In genomic region chr2:96819101-96819875, GRCh38 we compare ENCODE assay signal across 1 cellular context.
TF ChIP-seq lines count a peak whose summit lies in the region.

No MANE protein-coding gene starts in this region.

TF ChIP-seq in K562, 482 proteins besides CTCF, POLR2A, EP300 and RAD21 (continued from another document and continues in another):
- TF ChIP-seq THRB (CRISPR knock-in tag; conservative IDR thresholded peaks at IDR 0.05): no peak
- no peak for TF ChIP-seq HOMEZ (CRISPR knock-in tag; IDR thresholded peaks at IDR 0.05)
- TF ChIP-seq TAF9B (IDR thresholded peaks at IDR 0.05; ENCODE audit: partially characterized antibody): no peak
- TF ChIP-seq GTF2B (IDR thresholded peaks at IDR 0.05; ENCODE audit: extremely low read depth, insufficient read length): no peak
- TF ChIP-seq MTA2 (IDR thresholded peaks at IDR 0.05; ENCODE audit: low read depth): peak; percentile 61
- TF ChIP-seq SMAD2 (IDR thresholded peaks at IDR 0.05; ENCODE audit: low read depth, low read length): no peak
- TF ChIP-seq TBL1XR1 (IDR thresholded peaks at IDR 0.05; ENCODE audit: low read length in 2 of 2): no peak
- no peak for TF ChIP-seq NFE2 (IDR thresholded peaks at IDR 0.05; ENCODE audit: low read depth)
- TF ChIP-seq CBFA2T2 (conservative IDR thresholded peaks at IDR 0.05): peak; percentile 65
- TF ChIP-seq KLF1 (tag; IDR thresholded peaks at IDR 0.05): no peak
- no peak for TF ChIP-seq AFF1 (IDR thresholded peaks at IDR 0.05; ENCODE audit: low read depth in 1 of 2, partially characterized antibody in 2 of 2)
- TF ChIP-seq MEF2D (tag; conservative IDR thresholded peaks at IDR 0.05; ENCODE audit: low read depth): no peak
- no peak for TF ChIP-seq ZFPM2 (CRISPR knock-in tag; IDR thresholded peaks at IDR 0.05)
- TF ChIP-seq ZBTB40 (IDR thresholded peaks at IDR 0.05): no peak
- TF ChIP-seq ZBTB40 (CRISPR knock-in tag; IDR thresholded peaks at IDR 0.05): no peak
- TF ChIP-seq XRCC5 (IDR thresholded peaks at IDR 0.05; ENCODE audit: low read depth, low read length): no peak
- no peak for TF ChIP-seq ADNP (tag; IDR thresholded peaks at IDR 0.05)
- no peak for TF ChIP-seq TEAD1 (CRISPR knock-in tag; IDR thresholded peaks at IDR 0.05)
- TF ChIP-seq ZNF124 (CRISPR knock-in tag; IDR thresholded peaks at IDR 0.05): no peak
- TF ChIP-seq SLC30A9 (CRISPR knock-in tag; IDR thresholded peaks at IDR 0.05): no peak
- peak; percentile 62 for TF ChIP-seq MYNN (IDR thresholded peaks at IDR 0.05)
- no peak for TF ChIP-seq MYNN (CRISPR knock-in tag; IDR thresholded peaks at IDR 0.05)
- TF ChIP-seq FOXP4 (CRISPR knock-in tag; IDR thresholded peaks at IDR 0.05; ENCODE audit: borderline replicate concordance): no peak
- no peak for TF ChIP-seq KDM2B (CRISPR knock-in tag; IDR thresholded peaks at IDR 0.05)
- TF ChIP-seq ZNF282 (CRISPR knock-in tag; IDR thresholded peaks at IDR 0.05): no peak
- no peak for TF ChIP-seq NCOA2 (IDR thresholded peaks at IDR 0.05; ENCODE audit: partially characterized antibody in 2 of 2)
- no peak for TF ChIP-seq SIX5 (IDR thresholded peaks at IDR 0.05; ENCODE audit: borderline replicate concordance in 1 of 2, insufficient read depth in 1 of 2, low read depth in 1 of 2, low read length in 2 of 2)
- TF ChIP-seq ZNF175 (CRISPR knock-in tag; IDR thresholded peaks at IDR 0.05; ENCODE audit: low read depth): no peak
- no peak for TF ChIP-seq ZNF77 (CRISPR knock-in tag; IDR thresholded peaks at IDR 0.05)
- TF ChIP-seq CSDE1 (IDR thresholded peaks at IDR 0.05): no peak
- no peak for TF ChIP-seq ZNF224 (CRISPR knock-in tag; IDR thresholded peaks at IDR 0.05)
- TF ChIP-seq ZNF134 (CRISPR knock-in tag; conservative IDR thresholded peaks at IDR 0.05): no peak
- no peak for TF ChIP-seq FOXJ3 (CRISPR knock-in tag; IDR thresholded peaks at IDR 0.05)
- TF ChIP-seq SRSF1 (IDR thresholded peaks at IDR 0.05; ENCODE audit: low read depth, low read length): no peak
- no peak for TF ChIP-seq E2F1 (CRISPR knock-in tag; IDR thresholded peaks at IDR 0.05)
- no peak for TF ChIP-seq CREBBP (IDR thresholded peaks at IDR 0.05; ENCODE audit: low read depth, low read length)
- no peak for TF ChIP-seq NUFIP1 (IDR thresholded peaks at IDR 0.05; ENCODE audit: partially characterized antibody)
- 0 out of 2 replicates have a peak, but pooled peaks have one; percentile 16 for TF ChIP-seq POLR2AphosphoS5 (IDR thresholded peaks at IDR 0.05; ENCODE audit: control insufficient read depth, insufficient read depth, low read depth, low read length)
- TF ChIP-seq MYBL2 (IDR thresholded peaks at IDR 0.05; ENCODE audit: low read depth): no peak
- TF ChIP-seq MYBL2 (CRISPR knock-in tag; IDR thresholded peaks at IDR 0.05; ENCODE audit: borderline replicate concordance): no peak
- 0 out of 2 replicates have a peak, but pooled peaks have one; percentile 31 for TF ChIP-seq SMARCC2 (IDR thresholded peaks at IDR 0.05; ENCODE audit: low read depth)
- no peak for TF ChIP-seq RBM34 (IDR thresholded peaks at IDR 0.05; ENCODE audit: borderline replicate concordance, insufficient read depth, low read length)
- no peak for TF ChIP-seq KAT7 (CRISPR knock-in tag; IDR thresholded peaks at IDR 0.05; ENCODE audit: borderline replicate concordance)
- TF ChIP-seq FOXM1 (IDR thresholded peaks at IDR 0.05; ENCODE audit: low read depth): no peak
- TF ChIP-seq FOXM1 (CRISPR knock-in tag; IDR thresholded peaks at IDR 0.05; ENCODE audit: low read depth): no peak
- no peak for TF ChIP-seq GABPA (tag; conservative IDR thresholded peaks at IDR 0.05; ENCODE audit: low read depth)
- no peak for TF ChIP-seq KAT8 (IDR thresholded peaks at IDR 0.05; ENCODE audit: low read depth)
- TF ChIP-seq SMAD3 (CRISPR knock-in tag; conservative IDR thresholded peaks at IDR 0.05): no peak
- TF ChIP-seq ZNF3 (CRISPR knock-in tag; IDR thresholded peaks at IDR 0.05): no peak
- no peak for TF ChIP-seq MECOM (CRISPR knock-in tag; IDR thresholded peaks at IDR 0.05)
- TF ChIP-seq MIER1 (IDR thresholded peaks at IDR 0.05; ENCODE audit: low read depth): no peak
